Comparison of ENCODE assay signal across 7 cellular contexts in the genomic region with DNA sequence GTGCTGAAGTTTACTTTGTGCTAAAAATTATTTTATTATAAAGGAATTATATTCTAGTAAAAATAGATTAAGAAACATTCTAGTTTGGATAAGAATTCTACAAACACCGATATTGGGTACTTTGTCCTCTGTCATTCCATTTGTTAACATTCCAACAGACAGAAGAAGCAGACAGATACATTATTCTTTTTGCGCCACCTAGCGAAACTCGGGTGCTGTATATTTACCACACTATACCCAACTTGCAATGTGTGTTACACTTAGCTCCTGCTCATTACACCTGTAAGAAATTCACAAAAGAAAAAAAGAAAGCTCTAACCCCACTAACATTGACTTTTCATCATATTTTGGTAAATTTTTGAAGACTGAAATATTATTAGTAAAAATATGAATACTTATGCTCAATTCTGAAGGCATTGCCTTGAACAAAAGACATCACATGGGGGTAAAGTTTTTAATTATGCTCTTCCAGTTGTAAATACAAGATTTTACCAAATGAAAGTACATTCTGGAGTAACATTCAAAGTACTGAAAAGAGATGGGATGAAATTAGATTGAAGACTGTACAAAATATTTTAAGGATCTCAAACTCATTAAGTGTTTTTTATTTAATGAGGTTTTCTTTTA.
A peak's percentile ranks its signal among the peaks of the same experiment; 100 is the strongest.
DNase-seq lines count a peak whose midpoint lies in the region; ATAC-seq and TF ChIP-seq lines count a peak whose summit lies in the region.

No MANE protein-coding gene starts in this region.

- H4K20me1 ChIP-seq in smooth muscle cell (ENCODE audit: low read depth), result no peaks in the 10 kb centered on the region

- no peak overlapping the region for H3K9ac ChIP-seq in smooth muscle cell (ENCODE audit: low read depth)

- H3K36me3 ChIP-seq in smooth muscle cell (ENCODE audit: low read depth), result no peaks in the 10 kb centered on the region

- in situ Hi-C loops in KBM-7 (cut with MboI; ENCODE audit: low pct_unique_long_range_greater_than_20kb, low sequenced_read_pairs), result no loop called here
- in situ Hi-C loops in astrocyte of the spinal cord (cut with HindIII; ENCODE audit: low sequenced_read_pairs), result no loop called here

- H3K4me3 ChIP-seq in GM12865 (ENCODE audit: low read depth, low read length), result no peak overlapping the region
- H3K4me3 ChIP-seq in astrocyte of the spinal cord (ENCODE audit: low read depth, low read length), result no peak overlapping the region
- H3K4me3 ChIP-seq in smooth muscle cell, result no peak overlapping the region

- no peak overlapping the region for H3K4me2 ChIP-seq in smooth muscle cell

- TF ChIP-seq CTCF in GM12865 (IDR thresholded peaks at IDR 0.05; ENCODE audit: insufficient read depth, low read depth, low read length, missing control alignments) (peak; percentile 54), astrocyte of the spinal cord (IDR thresholded peaks at IDR 0.05; ENCODE audit: low read depth, low read length) (peak; percentile 72), smooth muscle cell (IDR thresholded peaks at IDR 0.05; ENCODE audit: borderline replicate concordance, insufficient read depth, poor library complexity, severe bottlenecking) (peak; percentile 75)

- H3K27ac ChIP-seq in smooth muscle cell (ENCODE audit: low read depth), result no peak overlapping the region

- WGBS in smooth muscle cell (ENCODE audit: low lambda C conversion rate), result 7% methylated on average over 4 of the region's 4 CpGs

- no peaks in the 10 kb centered on the region for H3K79me2 ChIP-seq in smooth muscle cell (ENCODE audit: low read depth)

- peak; percentile 92 for ATAC-seq in GM21786 (IDR thresholded peaks at IDR 0.05; ENCODE audit: unreplicated experiment)

- no peak overlapping the region for H2AFZ ChIP-seq in smooth muscle cell (ENCODE audit: low read depth)

- no peaks in the 10 kb centered on the region for H3K9me3 ChIP-seq in smooth muscle cell (replicated peaks; ENCODE audit: low read depth)

- peaks cover 7% of the 10 kb centered on the region for H3K4me1 ChIP-seq in smooth muscle cell (ENCODE audit: low read depth)

- DNase-seq in GM12865 (ENCODE audit: low read depth) (peak; percentile 68), KBM-7 (peak; percentile 82), RKO (ENCODE audit: low spot score) (peak; percentile 80), astrocyte of the spinal cord (ENCODE audit: low read depth, low spot score) (peak; percentile 65), iPS DF 19.7 (ENCODE audit: low read depth, low spot score) (peak; percentile 23), smooth muscle cell (lab: John Stamatoyannopoulos, UW; ENCODE audit: unreplicated experiment) (no peak)

- H3K27me3 ChIP-seq in smooth muscle cell (ENCODE audit: low read depth), result no peaks in the 10 kb centered on the region

- no peaks in the 10 kb centered on the region for H3F3A ChIP-seq in smooth muscle cell (ENCODE audit: low read depth)
